ENCODE assay signal across 26 cellular contexts in the genomic region with DNA sequence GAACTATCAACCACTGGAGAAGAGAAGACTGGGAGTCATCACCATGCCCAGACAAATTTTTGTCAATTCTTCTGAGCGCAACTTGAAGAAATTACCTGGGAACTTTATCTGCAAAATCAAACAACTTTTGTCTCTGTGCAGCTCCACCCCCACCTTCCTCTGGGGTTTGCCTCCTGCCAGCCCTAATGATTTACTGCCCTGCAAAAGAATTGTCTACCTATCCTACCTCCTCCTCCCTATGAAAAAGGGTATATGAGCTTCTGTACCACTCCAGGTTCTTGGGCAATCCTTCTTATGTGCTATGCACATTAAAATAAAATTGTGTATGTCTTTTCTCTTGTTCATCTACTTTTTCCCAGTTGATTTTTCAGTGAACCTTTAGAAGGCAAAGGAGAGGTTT.
"Had no signal": no experiment of that assay in that cellular context is flagged by ENCODE, and none has a peak within 500 bp of the region (broad histone marks: within the 10 kb centered on the region; RNA-seq: fewer than 3 reads in every experiment).

No MANE protein-coding gene starts in this region.

- H3K27me3 ChIP-seq: colonic mucosa, esophagus squamous epithelium, gastrocnemius medialis had no signal

- H3K36me3 ChIP-seq: colonic mucosa, esophagus squamous epithelium, gastrocnemius medialis, heart right ventricle, left lung, lower lobe of right lung had no signal

- DNase-seq: colonic mucosa; cortex of kidney; effector CD8-positive, alpha-beta T cell; effector memory CD8-positive, alpha-beta T cell; endodermal cell; erythroblast; esophagus squamous epithelium; foreskin fibroblast; foreskin melanocyte; gastrocnemius medialis; glutamatergic neuron; head of caudate nucleus; heart right ventricle; hippocampal formation; left cardiac atrium; left lung; left ventricle myocardium superior; lower lobe of right lung; mesenchymal stem cell had no signal

- H3K4me1 ChIP-seq: colonic mucosa, esophagus squamous epithelium, gastrocnemius medialis, heart right ventricle, left lung, lower lobe of right lung had no signal

- H3K36me3 Mint-ChIP-seq: mesothelial cell of epicardium had no signal

- H3K27ac Mint-ChIP-seq: dendritic cell treated with granulocyte-macrophage colony-stimulating factor and Interleukin-4, amounts not matched to agents 40 ng/mL and 50 ng/mL, for 4 days; effector memory CD8-positive, alpha-beta T cell; endodermal cell; mesothelial cell of epicardium had no signal

- H3K9me3 ChIP-seq: colonic mucosa, esophagus squamous epithelium, gastrocnemius medialis, heart right ventricle, left lung, lower lobe of right lung had no signal

- H3K4me1 Mint-ChIP-seq: mesothelial cell of epicardium had no signal

- H3K27ac ChIP-seq: colonic mucosa, epithelial cell of prostate, esophagus squamous epithelium, gastrocnemius medialis, heart right ventricle, left lung, lower lobe of right lung had no signal

- H3K9me3 Mint-ChIP-seq: dendritic cell treated with granulocyte-macrophage colony-stimulating factor and Interleukin-4, amounts not matched to agents 40 ng/mL and 50 ng/mL, for 4 days; effector memory CD8-positive, alpha-beta T cell had no signal

- ATAC-seq: effector memory CD8-positive, alpha-beta T cell; esophagus mucosa; gastrocnemius medialis; heart right ventricle; left cardiac atrium; left ventricle myocardium superior; lower lobe of right lung had no signal

- FAIRE-seq: endometrium, islet of Langerhans, keratinocyte had no signal

- H3K4me3 ChIP-seq: colonic mucosa, esophagus squamous epithelium, gastrocnemius medialis, heart right ventricle, left lung, lower lobe of right lung had no signal

- H3K4me3 Mint-ChIP-seq: dendritic cell treated with granulocyte-macrophage colony-stimulating factor and Interleukin-4, amounts not matched to agents 40 ng/mL and 50 ng/mL, for 4 days; effector memory CD8-positive, alpha-beta T cell; endodermal cell; mesothelial cell of epicardium had no signal
